Comparison of ENCODE assay signal across 15 cellular contexts in genomic region chr16:12096162-12096781, GRCh38.
DNase-seq lines count a peak whose midpoint lies in the region; ATAC-seq, FAIRE-seq and TF ChIP-seq lines count a peak whose summit lies in the region.
"Had no signal": no experiment of that assay in that cellular context is flagged by ENCODE, and none has a peak within 500 bp of the region (broad histone marks: within the 10 kb centered on the region; RNA-seq: fewer than 3 reads in every experiment).

No MANE protein-coding gene starts in this region.

- no peaks in the 10 kb centered on the region for H3K27me3 Mint-ChIP-seq in activated naive CD4-positive, alpha-beta T cell treated with anti-CD3 and anti-CD28 coated beads, Interleukin-2, amount 10 ng/mL, durations not matched to agents 7 days and 5 days
- H3K27me3 Mint-ChIP-seq: memory B cell had no signal

- H3K4me3 Mint-ChIP-seq in activated naive CD4-positive, alpha-beta T cell treated with anti-CD3 and anti-CD28 coated beads, Interleukin-2, amount 10 ng/mL, durations not matched to agents 7 days and 5 days: no peak overlapping the region
- H3K4me3 Mint-ChIP-seq: memory B cell had no signal

- TF ChIP-seq POLR2A in thyroid gland (IDR thresholded peaks at IDR 0.05): no peak

- peaks cover 8% of the 10 kb centered on the region for H3K4me1 Mint-ChIP-seq in activated naive CD4-positive, alpha-beta T cell treated with anti-CD3 and anti-CD28 coated beads, Interleukin-2, amount 10 ng/mL, durations not matched to agents 7 days and 5 days

- no peak for ATAC-seq in lower lobe of right lung

- H3K9me3 ChIP-seq in lower lobe of right lung: no peaks in the 10 kb centered on the region
- H3K9me3 ChIP-seq in thyroid gland: no peaks in the 10 kb centered on the region
- H3K9me3 ChIP-seq: tibial nerve had no signal

- intact Hi-C loops in lower lobe of right lung (cut with DNase I): no loop called here
- intact Hi-C loops in thyroid gland (cut with DNase I): loop anchor here (10.0 kb wide), 1 partner anchor 99 kb away; no protein-coding TSS in a partner anchor

- H3K9me3 Mint-ChIP-seq in activated naive CD4-positive, alpha-beta T cell treated with anti-CD3 and anti-CD28 coated beads, Interleukin-2, amount 10 ng/mL, durations not matched to agents 7 days and 5 days: no peaks in the 10 kb centered on the region
- H3K9me3 Mint-ChIP-seq: memory B cell had no signal

- no peak for TF ChIP-seq CTCF in bronchial epithelial cell (IDR thresholded peaks at IDR 0.05; ENCODE audit: insufficient read depth, low read length, severe bottlenecking)
- no peak for TF ChIP-seq CTCF in lower lobe of right lung (IDR thresholded peaks at IDR 0.05)
- no peak for TF ChIP-seq CTCF in thyroid gland (IDR thresholded peaks at IDR 0.05)

- no peaks in the 10 kb centered on the region for H3K36me3 Mint-ChIP-seq in activated naive CD4-positive, alpha-beta T cell treated with anti-CD3 and anti-CD28 coated beads, Interleukin-2, amount 10 ng/mL, durations not matched to agents 7 days and 5 days

- 85 to 90% methylated on average over 8 of the region's 8 CpGs for WGBS in thyroid gland, 2 donors

- H3K27ac ChIP-seq in lower lobe of right lung (peak overlapping the region; percentile 48), thyroid gland (peak overlapping the region; percentile 33 to 65 (median 57))
- H3K27ac ChIP-seq: HL-60 had no signal

- no peak overlapping the region for H3K27ac Mint-ChIP-seq in activated naive CD4-positive, alpha-beta T cell treated with anti-CD3 and anti-CD28 coated beads, Interleukin-2, amount 10 ng/mL, durations not matched to agents 7 days and 5 days
- H3K27ac Mint-ChIP-seq: memory B cell had no signal

- H3K36me3 ChIP-seq in bronchial epithelial cell (ENCODE audit: control insufficient read depth, insufficient read depth, low read length) (no peaks in the 10 kb centered on the region), lower lobe of right lung (no peaks in the 10 kb centered on the region), thyroid gland (no peaks in the 10 kb centered on the region)
- H3K36me3 ChIP-seq: tibial nerve had no signal

- H3K4me1 ChIP-seq in lower lobe of right lung: peaks cover 51% of the 10 kb centered on the region
- peaks cover 24 to 45% of the 10 kb centered on the region in 2 donors for H3K4me1 ChIP-seq in thyroid gland

- H3K27me3 ChIP-seq in bronchial epithelial cell (ENCODE audit: control insufficient read depth, insufficient read depth, low read length) (no peaks in the 10 kb centered on the region), lower lobe of right lung (ENCODE audit: low read depth) (no peaks in the 10 kb centered on the region), thyroid gland (no peaks in the 10 kb centered on the region)
- H3K27me3 ChIP-seq: hepatocyte, tibial nerve had no signal

- CTCF ChIA-PET in activated naive CD4-positive, alpha-beta T cell treated with anti-CD3 and anti-CD28 coated beads, Interleukin-2, amount 10 ng/mL, durations not matched to agents 7 days and 5 days (lab: Charles Lee): interaction anchor here (0.5 to 3.1 kb wide), 14 partner anchors 13 to 1823 kb away, joined by 3 to 22 read pairs (median 7); partner anchors contain the start of gene ERCC4

- H3K4me3 ChIP-seq in bronchial epithelial cell (ENCODE audit: low read depth, low read length) (no peak overlapping the region), lower lobe of right lung (no peak overlapping the region), thyroid gland (replicated peaks in 1 of 3) (no peak overlapping the region)
- H3K4me3 ChIP-seq: hepatocyte, tibial nerve had no signal

- DNase-seq in activated effector memory CD4-positive, alpha-beta T cell treated with anti-CD3 and anti-CD28 coated beads, Interleukin-2, amount 50 U/mL, for 16 hours: peak; percentile 28
- no peak for DNase-seq in activated effector memory CD4-positive, alpha-beta T cell treated with Interleukin-2 at 50 U/mL for 16 hours
- DNase-seq in bronchial epithelial cell (ENCODE audit: low read depth) (peak; percentile 25), lower lobe of right lung (no peak), thyroid gland (no peak), NCI-H82 treated with DMSO at 0.1 percent for 48 hours (lab: John Stamatoyannopoulos, UW; ENCODE audit: unreplicated experiment) (no peak)
- DNase-seq in effector CD4-positive, alpha-beta T cell: no peak
- DNase-seq in activated naive CD4-positive, alpha-beta T cell treated with anti-CD3 and anti-CD28 coated beads, Interleukin-2, amount 10 ng/mL, durations not matched to agents 7 days and 5 days: no peak
- DNase-seq: activated CD4-positive, alpha-beta T cell treated with anti-CD3 and anti-CD28 coated beads for 4 hours; cortex of kidney; GF-D8 had no signal

- no peak for FAIRE-seq in bronchial epithelial cell (lab: Jason Lieb, UNC)

Comparison
In these comparisons a context has a peak if more than half of its experiments do, and no peak if none do; other contexts are left out.
1. DNase-seq: peak in activated effector memory CD4-positive, alpha-beta T cell treated with anti-CD3 and anti-CD28 coated beads, Interleukin-2, amount 50 U/mL, for 16 hours (single experiment) and bronchial epithelial cell (single experiment); none in activated effector memory CD4-positive, alpha-beta T cell treated with Interleukin-2 at 50 U/mL for 16 hours (single experiment), lower lobe of right lung (single experiment), thyroid gland (0 of 2), effector CD4-positive, alpha-beta T cell (single experiment), activated naive CD4-positive, alpha-beta T cell treated with anti-CD3 and anti-CD28 coated beads, Interleukin-2, amount 10 ng/mL, durations not matched to agents 7 days and 5 days (single experiment) and NCI-H82 treated with DMSO at 0.1 percent for 48 hours (single experiment).